ENCODE assay signal across 18 cellular contexts in genomic region chr2:49154891-49155290, GRCh38. TPM values are rescaled to one million over a fixed set of nuclear protein-coding genes. Genes with fewer than 3 reads are reported as not detected.
DNase-seq lines count a peak whose midpoint lies in the region; ATAC-seq and TF ChIP-seq lines count a peak whose summit lies in the region.
"Had no signal": no experiment of that assay in that cellular context is flagged by ENCODE, and none has a peak within 500 bp of the region (broad histone marks: within the 10 kb centered on the region; RNA-seq: fewer than 3 reads in every experiment).

No MANE protein-coding gene starts in this region.

- H3K9ac ChIP-seq in parathyroid adenoma = no peak overlapping the region
- H3K9ac ChIP-seq: GM23248 had no signal

- POLR2A ChIA-PET in WTC11 (lab: Charles Lee) = no interaction called here

- H3K4me1 Mint-ChIP-seq in WTC11 (peaks cover 26% of the 10 kb centered on the region), immature natural killer cell (no peaks in the 10 kb centered on the region)
- H3K4me1 Mint-ChIP-seq in stimulated activated memory B cell treated with anti-CD40 and anti-IgM and Interleukin-4, amounts not matched to agents 10 μg/mL and 1 μg/mL and 100 μg/mL, for 72 hours = no peaks in the 10 kb centered on the region

- H3K27ac ChIP-seq in parathyroid adenoma = no peak overlapping the region
- H3K27ac ChIP-seq: C4-2B, GM23248, HL-60 had no signal

- no peak for DNase-seq in WTC11 (ENCODE audit: low spot score)
- DNase-seq in iPS-NIHi7 (ENCODE audit: extremely low spot score) = peak; percentile 18
- no peak for DNase-seq in immature natural killer cell
- no peak for DNase-seq in stimulated activated naive CD4-positive, alpha-beta T cell (lab: John Stamatoyannopoulos, UW)
- DNase-seq: ACHN; BE2C; CD4-positive, alpha-beta T cell; DMS153; DMS79; GDM1; GM23248; HCEC 1CT had no signal

- H3K9me3 Mint-ChIP-seq in WTC11 (no peaks in the 10 kb centered on the region), immature natural killer cell (peaks cover 0 to 23% (median 5%) of the 10 kb centered on the region in 6 donors)
- peaks cover 3% of the 10 kb centered on the region for H3K9me3 Mint-ChIP-seq in stimulated activated memory B cell treated with anti-CD40 and anti-IgM and Interleukin-4, amounts not matched to agents 10 μg/mL and 1 μg/mL and 100 μg/mL, for 72 hours

- H3K4me3 ChIP-seq in parathyroid adenoma (ENCODE audit: low read depth, low read length) = no peak overlapping the region
- H3K4me3 ChIP-seq: GM23248 had no signal

- H3K79me2 ChIP-seq in parathyroid adenoma = no peaks in the 10 kb centered on the region

- H3K36me3 ChIP-seq in parathyroid adenoma (ENCODE audit: control insufficient read depth, insufficient read depth, low read length) = no peaks in the 10 kb centered on the region
- H3K36me3 ChIP-seq: BE2C had no signal

- no peaks in the 10 kb centered on the region for H3K27me3 ChIP-seq in parathyroid adenoma (ENCODE audit: control insufficient read depth, insufficient read depth, low read length)
- H3K27me3 ChIP-seq: BE2C had no signal

- no peaks in the 10 kb centered on the region for H3K36me3 Mint-ChIP-seq in WTC11
- peaks cover 0 to 4% (median 4%) of the 10 kb centered on the region in 3 donors for H3K36me3 Mint-ChIP-seq in immature natural killer cell
- no peaks in the 10 kb centered on the region for H3K36me3 Mint-ChIP-seq in stimulated activated memory B cell treated with anti-CD40 and anti-IgM and Interleukin-4, amounts not matched to agents 10 μg/mL and 1 μg/mL and 100 μg/mL, for 72 hours

- CTCF ChIA-PET in WTC11 (lab: Charles Lee) = no interaction called here

- TF ChIP-seq CTCF in WTC11 (IDR thresholded peaks at IDR 0.05) = no peak
- no peak for TF ChIP-seq CTCF in parathyroid adenoma (IDR thresholded peaks at IDR 0.05)

- H3K9me3 ChIP-seq in parathyroid adenoma (ENCODE audit: control insufficient read depth, low read length) = no peaks in the 10 kb centered on the region
- H3K9me3 ChIP-seq: BE2C had no signal

- no peak overlapping the region for H3K4me2 ChIP-seq in parathyroid adenoma (ENCODE audit: low read length)

- 0 out of 2 replicates have a peak overlapping the region, but pooled peaks have one; percentile 7 for H3K27ac Mint-ChIP-seq in WTC11
- H3K27ac Mint-ChIP-seq in immature natural killer cell = no peak overlapping the region
- no peak overlapping the region for H3K27ac Mint-ChIP-seq in stimulated activated memory B cell treated with anti-CD40 and anti-IgM and Interleukin-4, amounts not matched to agents 10 μg/mL and 1 μg/mL and 100 μg/mL, for 72 hours
- H3K27ac Mint-ChIP-seq: CD4-positive, alpha-beta T cell had no signal

- H3K4me1 ChIP-seq in parathyroid adenoma = peaks cover 10% of the 10 kb centered on the region
- H3K4me1 ChIP-seq: BE2C had no signal

- H3K27me3 Mint-ChIP-seq in WTC11 (ENCODE audit: low read depth) (no peaks in the 10 kb centered on the region), immature natural killer cell (ENCODE audit: low read depth in 3 of 3) (no peaks in the 10 kb centered on the region)
- H3K27me3 Mint-ChIP-seq in stimulated activated memory B cell treated with anti-CD40 and anti-IgM and Interleukin-4, amounts not matched to agents 10 μg/mL and 1 μg/mL and 100 μg/mL, for 72 hours = no peaks in the 10 kb centered on the region
- H3K27me3 Mint-ChIP-seq: CD4-positive, alpha-beta T cell had no signal

- H3K4me3 Mint-ChIP-seq in WTC11 (no peak overlapping the region), immature natural killer cell (no peak overlapping the region)
- H3K4me3 Mint-ChIP-seq in stimulated activated memory B cell treated with anti-CD40 and anti-IgM and Interleukin-4, amounts not matched to agents 10 μg/mL and 1 μg/mL and 100 μg/mL, for 72 hours = no peak overlapping the region
- H3K4me3 Mint-ChIP-seq: CD4-positive, alpha-beta T cell had no signal

- peak overlapping the region; percentile 77 for H2AFZ ChIP-seq in parathyroid adenoma
- H2AFZ ChIP-seq: GM23248 had no signal

- peak; percentile 28; the same call in 1 of the 2 replicates for ATAC-seq in WTC11
- ATAC-seq in stimulated activated memory B cell treated with anti-CD40 and anti-IgM and Interleukin-4, amounts not matched to agents 10 μg/mL and 1 μg/mL and 100 μg/mL, for 72 hours = no peak

TF ChIP-seq in WTC11, 78 proteins besides CTCF, POLR2A, EP300 and RAD21:
- TF ChIP-seq ATF3 (CRISPR knock-in tag; conservative IDR thresholded peaks at IDR 0.05) = no peak
- TF ChIP-seq ATF1 (CRISPR knock-in tag; IDR thresholded peaks at IDR 0.05) = no peak
- TF ChIP-seq ELF4 (CRISPR knock-in tag; IDR thresholded peaks at IDR 0.05; ENCODE audit: low read depth) = no peak
- TF ChIP-seq ZMAT4 (CRISPR knock-in tag; IDR thresholded peaks at IDR 0.05) = no peak
- no peak for TF ChIP-seq IRF2 (CRISPR knock-in tag; IDR thresholded peaks at IDR 0.05; ENCODE audit: borderline replicate concordance, low read depth)

RNA-seq across cellular contexts. Expression of gene FSHR, which starts 0.6 kb away (rescaled TPM):
- not detected in 3 replicates for total RNA-seq in WTC11 (2021)
- not detected for polyA plus RNA-seq in immature natural killer cell
- total RNA-seq: CD4-positive, alpha-beta T cell; Daoy; GM23248; HT1080 had no signal
- polyA plus RNA-seq: GM23248 had no signal
